9 cellular contexts compared by ENCODE assay signal in the genomic region with DNA sequence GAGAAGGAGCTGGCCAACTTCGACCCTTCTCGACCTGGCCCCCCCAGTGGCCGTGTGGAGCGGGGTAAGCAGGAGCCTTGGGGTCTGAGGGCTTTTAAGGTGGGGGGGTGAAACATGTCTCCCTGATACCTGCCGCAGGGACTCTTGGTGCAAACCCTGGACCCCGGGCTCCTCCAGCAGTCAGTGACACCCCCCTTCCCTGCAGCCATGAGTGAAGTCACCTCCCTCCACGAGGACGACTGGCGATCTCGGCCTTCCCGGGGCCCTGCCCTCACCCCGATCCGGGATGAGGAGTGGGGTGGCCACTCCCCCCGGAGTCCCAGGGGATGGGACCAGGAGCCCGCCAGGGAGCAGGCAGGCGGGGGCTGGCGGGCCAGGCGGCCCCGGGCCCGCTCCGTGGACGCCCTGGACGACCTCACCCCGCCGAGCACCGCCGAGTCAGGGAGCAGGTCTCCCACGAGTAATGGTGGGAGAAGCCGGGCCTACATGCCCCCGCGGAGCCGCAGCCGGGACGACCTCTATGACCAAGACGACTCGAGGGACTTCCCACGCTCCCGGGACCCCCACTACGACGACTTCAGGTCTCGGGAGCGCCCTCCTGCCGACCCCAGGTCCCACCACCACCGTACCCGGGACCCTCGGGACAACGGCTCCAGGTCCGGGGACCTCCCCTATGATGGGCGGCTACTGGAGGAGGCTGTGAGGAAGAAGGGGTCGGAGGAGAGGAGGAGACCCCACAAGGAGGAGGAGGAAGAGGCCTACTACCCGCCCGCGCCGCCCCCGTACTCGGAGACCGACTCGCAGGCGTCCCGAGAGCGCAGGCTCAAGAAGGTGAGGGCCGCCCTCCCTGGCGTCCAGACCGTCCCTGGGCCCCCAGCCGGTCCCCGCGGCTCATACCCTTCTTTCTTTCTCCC. TPM values are rescaled to one million over a fixed set of nuclear protein-coding genes. Genes with fewer than 3 reads are reported as not detected.
DNase-seq lines count a peak whose midpoint lies in the region; ATAC-seq and TF ChIP-seq lines count a peak whose summit lies in the region.
"Had no signal": no experiment of that assay in that cellular context is flagged by ENCODE, and none has a peak within 500 bp of the region (broad histone marks: within the 10 kb centered on the region; RNA-seq: fewer than 3 reads in every experiment).

No MANE protein-coding gene starts in this region.

- H3K9ac ChIP-seq in iPS-15b (ENCODE audit: low read depth, low read length): peak overlapping the region; percentile 76

- ATAC-seq in HG02970 (IDR thresholded peaks at IDR 0.05; ENCODE audit: low FRiP score, unreplicated experiment): no peak

- no peaks in the 10 kb centered on the region for H3K27me3 ChIP-seq in SJCRH30
- no peaks in the 10 kb centered on the region for H3K27me3 ChIP-seq in iPS-15b (ENCODE audit: control insufficient read depth, insufficient read depth, low read length)

- H3K36me3 ChIP-seq in SJCRH30 (peaks cover 17% of the 10 kb centered on the region), iPS-15b (ENCODE audit: control insufficient read depth, insufficient read depth, low read length) (peaks cover 39% of the 10 kb centered on the region)

- H3K4me3 ChIP-seq in SJCRH30 (peak overlapping the region; percentile 99), astrocyte of the cerebellum (ENCODE audit: low read depth, low read length) (peak overlapping the region; percentile 85), iPS-15b (ENCODE audit: low read depth, low read length) (peak overlapping the region; percentile 63), skin epidermis (peak overlapping the region; percentile 51 to 95 (median 72))

- H3K27ac ChIP-seq in SJCRH30 (peak overlapping the region; percentile 66), skin epidermis (peak overlapping the region; percentile 86 to 98 (median 95))

- DNase-seq in DMS53 (lab: John Stamatoyannopoulos, UW): peak; percentile 76
- DNase-seq in DMS53 treated with DMSO at 0.1 percent for 48 hours (lab: John Stamatoyannopoulos, UW; ENCODE audit: unreplicated experiment): no peak
- peak; percentile 45 to 60 for DNase-seq in SJCRH30
- no peak for DNase-seq in astrocyte of the cerebellum (ENCODE audit: low read depth)
- no peak for DNase-seq in SIG-M5 treated with dmso at 0.1 percent for 504 hours (lab: John Stamatoyannopoulos, UW; ENCODE audit: unreplicated experiment)

- no peak for TF ChIP-seq CTCF in astrocyte of the cerebellum (IDR thresholded peaks at IDR 0.05; ENCODE audit: low read depth, low read length, missing control alignments)

- in situ Hi-C loops in astrocyte of the cerebellum (cut with HindIII; ENCODE audit: low sequenced_read_pairs): no loop called here

- H3K9me3 ChIP-seq in SJCRH30 (replicated peaks) (no peaks in the 10 kb centered on the region), iPS-15b (ENCODE audit: control insufficient read depth, insufficient read depth, low read length) (no peaks in the 10 kb centered on the region)

- H3K4me1 ChIP-seq in SJCRH30: no peaks in the 10 kb centered on the region
- H3K4me1 ChIP-seq in iPS-15b (ENCODE audit: control insufficient read depth, insufficient read depth, low read length): peaks cover 2% of the 10 kb centered on the region

RNA-seq across cellular contexts. Expression of gene USF2, which starts 1.6 kb away (rescaled TPM):
- total RNA-seq in SJCRH30 (2014; rRNA removed; shearing (Covaris generic)): 104 and 105 TPM in 2 replicates

RNA-seq across cellular contexts. Expression of gene HAMP, which starts 15.2 kb away (rescaled TPM):
- 0.47 and 0.68 TPM in 2 replicates for total RNA-seq in SJCRH30 (2014; rRNA removed; shearing (Covaris generic))

RNA-seq across cellular contexts. Expression of gene LSR, which starts 18.4 kb away (rescaled TPM):
- 0.59 and 0.96 TPM in 2 replicates for total RNA-seq in SJCRH30 (2014; rRNA removed; shearing (Covaris generic))

RNA-seq across cellular contexts. Expression of gene MAG, which starts 24.8 kb away (rescaled TPM):
- 1.2 and 3.6 TPM in 2 replicates for total RNA-seq in SJCRH30 (2014; rRNA removed; shearing (Covaris generic))
- total RNA-seq: dermis microvascular lymphatic vessel endothelial cell had no signal

RNA-seq across cellular contexts. Expression of gene FAM187B, which starts 38.6 kb away (rescaled TPM):
- total RNA-seq in SJCRH30 (2014; rRNA removed; shearing (Covaris generic)): not detected in 2 replicates
- total RNA-seq: dermis microvascular lymphatic vessel endothelial cell had no signal

Comparison
In these comparisons a context has a peak if more than half of its experiments do, and no peak if none do; other contexts are left out.
1. DNase-seq: peak in DMS53 (single experiment) and SJCRH30 (2 of 2); none in DMS53 treated with DMSO at 0.1 percent for 48 hours (single experiment), astrocyte of the cerebellum (single experiment) and SIG-M5 treated with dmso at 0.1 percent for 504 hours (single experiment).
2. Peak in every context shown above with its lines, with median percentiles within 50 percentile points of each other: H3K4me3 ChIP-seq.